ENCODE assay signal across 12 cellular contexts in the genomic region with DNA sequence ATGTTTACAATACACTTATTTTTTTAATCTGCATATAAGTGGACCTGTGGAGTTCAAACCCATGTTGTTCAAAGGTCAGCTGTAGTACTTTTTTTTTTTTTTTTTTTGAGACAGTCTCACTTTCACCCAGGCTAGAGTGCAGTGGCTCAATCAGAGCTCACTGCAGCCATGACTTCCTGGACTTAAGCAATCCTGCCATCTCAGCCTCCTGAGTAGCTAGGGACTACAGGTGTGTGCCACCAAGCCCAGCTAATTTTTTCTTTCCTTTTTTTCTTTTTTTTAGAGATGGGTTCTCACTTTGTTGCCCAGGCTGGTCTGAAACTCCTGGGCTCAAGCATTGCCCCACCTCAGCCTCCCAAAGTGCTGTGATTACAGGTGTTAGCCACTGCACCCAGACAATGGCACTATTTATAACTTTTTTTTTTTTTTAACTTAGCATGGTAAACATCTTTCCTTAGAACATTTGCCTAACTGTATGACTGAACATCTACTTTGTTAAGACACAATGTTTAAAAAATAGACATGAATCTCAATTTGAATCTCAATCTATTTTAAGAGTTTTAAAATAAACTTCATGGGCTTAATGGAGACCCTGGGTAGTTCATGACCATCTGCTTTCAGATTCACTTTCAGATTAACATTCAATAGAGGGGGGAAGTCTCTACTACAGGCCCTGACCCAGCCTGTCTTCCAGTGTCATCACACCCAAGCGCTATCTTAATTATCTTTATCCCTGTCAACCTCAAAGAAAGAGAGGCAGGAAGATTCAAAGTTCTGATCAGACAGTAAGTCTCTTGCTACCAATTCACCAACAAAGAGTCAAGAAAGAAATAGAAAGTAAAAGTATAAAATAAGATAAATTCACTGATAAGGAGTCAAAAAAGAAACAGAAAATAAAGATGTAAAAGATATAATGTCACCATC.
DNase-seq lines count a peak whose midpoint lies in the region; ATAC-seq and TF ChIP-seq lines count a peak whose summit lies in the region.
"Had no signal": no experiment of that assay in that cellular context is flagged by ENCODE, and none has a peak within 500 bp of the region (broad histone marks: within the 10 kb centered on the region; RNA-seq: fewer than 3 reads in every experiment).

No MANE protein-coding gene starts in this region.

- H3K9ac ChIP-seq in Karpas-422 (ENCODE audit: low read length) = no peak overlapping the region

- H3K9me3 ChIP-seq in Karpas-422 (ENCODE audit: low read length) = no peaks in the 10 kb centered on the region

- H3K36me3 Mint-ChIP-seq in activated naive CD8-positive, alpha-beta T cell = peaks cover 33% of the 10 kb centered on the region
- peaks cover 14% of the 10 kb centered on the region for H3K36me3 Mint-ChIP-seq in osteocyte (ENCODE audit: unreplicated experiment)

- H3K4me3 ChIP-seq in GM12865 (ENCODE audit: low read depth, low read length) (no peak overlapping the region), brain microvascular endothelial cell (ENCODE audit: low read depth, low read length) (no peak overlapping the region), Karpas-422 (ENCODE audit: low read length) (no peak overlapping the region)
- H3K4me3 ChIP-seq: lung had no signal

- DNase-seq in GM12865 (ENCODE audit: low read depth) (peak; percentile 41), osteocyte (ENCODE audit: extremely low spot score, unreplicated experiment) (no peak), brain microvascular endothelial cell (no peak), NCI-H1436 (lab: John Stamatoyannopoulos, UW) (no peak), Karpas-422 (no peak)
- DNase-seq: effector CD4-positive, alpha-beta T cell; NCI-H1092 had no signal

- H3K27me3 Mint-ChIP-seq in activated naive CD8-positive, alpha-beta T cell = no peaks in the 10 kb centered on the region
- no peaks in the 10 kb centered on the region for H3K27me3 Mint-ChIP-seq in osteocyte (ENCODE audit: unreplicated experiment)

- H3K4me3 Mint-ChIP-seq in activated naive CD8-positive, alpha-beta T cell = peak overlapping the region; percentile 70
- no peak overlapping the region for H3K4me3 Mint-ChIP-seq in osteocyte (ENCODE audit: unreplicated experiment)

- H3K27ac ChIP-seq in brain microvascular endothelial cell (no peak overlapping the region), Karpas-422 (ENCODE audit: low read length) (no peak overlapping the region)
- H3K27ac ChIP-seq: VCaP had no signal

- H3K27ac Mint-ChIP-seq in activated naive CD8-positive, alpha-beta T cell = peak overlapping the region; percentile 94
- H3K27ac Mint-ChIP-seq in osteocyte (ENCODE audit: unreplicated experiment) = no peak overlapping the region

- ATAC-seq in GM19463 (IDR thresholded peaks at IDR 0.05; ENCODE audit: unreplicated experiment) = peak; percentile 66
- peak; percentile 89 for ATAC-seq in HG03135 (IDR thresholded peaks at IDR 0.05; ENCODE audit: unreplicated experiment)

- H3K4me1 Mint-ChIP-seq in activated naive CD8-positive, alpha-beta T cell (ENCODE audit: low read depth) = peaks cover 90% of the 10 kb centered on the region
- peaks cover 8% of the 10 kb centered on the region for H3K4me1 Mint-ChIP-seq in osteocyte (ENCODE audit: unreplicated experiment)

- H3K27me3 ChIP-seq in brain microvascular endothelial cell (replicated peaks) = no peaks in the 10 kb centered on the region
- no peaks in the 10 kb centered on the region for H3K27me3 ChIP-seq in Karpas-422 (ENCODE audit: low read length)

- no peaks in the 10 kb centered on the region for H3K79me2 ChIP-seq in Karpas-422 (ENCODE audit: low read length)

- no peak overlapping the region for H3K4me2 ChIP-seq in Karpas-422 (ENCODE audit: low read depth, low read length, poor library complexity, severe bottlenecking)

- no peak overlapping the region for H2AFZ ChIP-seq in Karpas-422 (ENCODE audit: low read length)

- peaks cover 4% of the 10 kb centered on the region; the same call in 1 of the 2 replicates for H3K4me1 ChIP-seq in Karpas-422 (ENCODE audit: low read length)

- H3K9me3 Mint-ChIP-seq in activated naive CD8-positive, alpha-beta T cell (ENCODE audit: low read depth) = no peaks in the 10 kb centered on the region
- peaks cover 12% of the 10 kb centered on the region for H3K9me3 Mint-ChIP-seq in osteocyte (ENCODE audit: unreplicated experiment)

- TF ChIP-seq CTCF in GM12865 (IDR thresholded peaks at IDR 0.05; ENCODE audit: insufficient read depth, low read depth, low read length, missing control alignments) = no peak
- TF ChIP-seq CTCF in osteocyte (IDR thresholded peaks at IDR 0.05) = no peak
- no peak for TF ChIP-seq CTCF in brain microvascular endothelial cell (IDR thresholded peaks at IDR 0.05; ENCODE audit: low read depth, low read length, missing control alignments)

- no peaks in the 10 kb centered on the region for H3K9me2 ChIP-seq in Karpas-422 (replicated peaks; ENCODE audit: insufficient read depth, low read length)

- H4K20me1 ChIP-seq in Karpas-422 (ENCODE audit: insufficient read depth, low read depth, low read length) = no peaks in the 10 kb centered on the region

- H3K36me3 ChIP-seq in brain microvascular endothelial cell (replicated peaks) (no peaks in the 10 kb centered on the region), Karpas-422 (ENCODE audit: insufficient read depth, low read length) (no peaks in the 10 kb centered on the region)

- in situ Hi-C loops in brain microvascular endothelial cell (cut with HindIII; ENCODE audit: low pct_ligation_motif_present, low sequenced_read_pairs) = no loop called here
